3 cellular contexts compared by ENCODE assay signal in genomic region chr19:38657633-38658222, GRCh38.
TF ChIP-seq lines count a peak whose summit lies in the region.

No MANE protein-coding gene starts in this region.

TF ChIP-seq in A549, 52 proteins besides CTCF, POLR2A, EP300 and RAD21 (continues in another document):
- TF ChIP-seq CEBPB (IDR thresholded peaks at IDR 0.05), result peak in 1 of 2 experiments; percentile 63; a peak in 2 of 4 replicates
- no peak for TF ChIP-seq ZFP36 (IDR thresholded peaks at IDR 0.05; ENCODE audit: borderline replicate concordance, partially characterized antibody)
- no peak for TF ChIP-seq CHD2 (IDR thresholded peaks at IDR 0.05; ENCODE audit: low read length, partially characterized antibody)
- peak; percentile 55; the same call in 1 of the 2 replicates for TF ChIP-seq ZNF302 (CRISPR knock-in tag; IDR thresholded peaks at IDR 0.05)
- TF ChIP-seq CBX2 (IDR thresholded peaks at IDR 0.05; ENCODE audit: borderline replicate concordance, low read depth), result no peak
- TF ChIP-seq ZSCAN20 (CRISPR knock-in tag; IDR thresholded peaks at IDR 0.05), result no peak
- no peak for TF ChIP-seq BHLHE40 (IDR thresholded peaks at IDR 0.05; ENCODE audit: low read depth, low read length)
- peak; percentile 60 for TF ChIP-seq GATA3 (IDR thresholded peaks at IDR 0.05; ENCODE audit: borderline replicate concordance)
- TF ChIP-seq FOXS1 (CRISPR knock-in tag; IDR thresholded peaks at IDR 0.05), result 0 out of 2 replicates have a peak, but pooled peaks have one; percentile 13
- TF ChIP-seq HOXB13 (CRISPR knock-in tag; IDR thresholded peaks at IDR 0.05; ENCODE audit: low read depth), result no peak; the same call in none of the 2 replicates
- no peak; a peak in 3 of 5 replicates for TF ChIP-seq JUN (IDR thresholded peaks at IDR 0.05)
- peak; percentile 75 for TF ChIP-seq TP53 (CRISPR knock-in tag; IDR thresholded peaks at IDR 0.05)
- no peak for TF ChIP-seq HDAC2 (IDR thresholded peaks at IDR 0.05)
- TF ChIP-seq MAZ (IDR thresholded peaks at IDR 0.05; ENCODE audit: borderline replicate concordance, low read depth, low read length), result peak; percentile 59; the same call in 1 of the 2 replicates
- peak; percentile 29; the same call in 1 of the 2 replicates for TF ChIP-seq POLR2AphosphoS2 (conservative IDR thresholded peaks at IDR 0.05; ENCODE audit: low read length)
- peak; percentile 61 for TF ChIP-seq RFX5 (IDR thresholded peaks at IDR 0.05)
- TF ChIP-seq USF2 (IDR thresholded peaks at IDR 0.05), result no peak
- TF ChIP-seq TFCP2L1 (CRISPR knock-in tag; IDR thresholded peaks at IDR 0.05), result no peak; the same call in 1 of the 2 replicates
- no peak for TF ChIP-seq ZC3H11A (IDR thresholded peaks at IDR 0.05)
- no peak for TF ChIP-seq PHF8 (IDR thresholded peaks at IDR 0.05; ENCODE audit: borderline replicate concordance, low read depth)
- no peak; the same call in 1 of the 2 replicates for TF ChIP-seq FOSL2 (IDR thresholded peaks at IDR 0.05)
- peak; percentile 96 for TF ChIP-seq FOSL2 (CRISPR knock-in tag; IDR thresholded peaks at IDR 0.05)
- no peak for TF ChIP-seq NFE2L2 (conservative IDR thresholded peaks at IDR 0.05; ENCODE audit: low read length)
- no peak for TF ChIP-seq NR3C1 (IDR thresholded peaks at IDR 0.05)
- no peak for TF ChIP-seq HMGXB4 (CRISPR knock-in tag; IDR thresholded peaks at IDR 0.05; ENCODE audit: borderline replicate concordance)
- peak; percentile 68; the same call in 1 of the 2 replicates for TF ChIP-seq HOXB5 (CRISPR knock-in tag; IDR thresholded peaks at IDR 0.05)
- peak; percentile 23; the same call in 1 of the 2 replicates for TF ChIP-seq HOXA7 (CRISPR knock-in tag; IDR thresholded peaks at IDR 0.05)
- TF ChIP-seq CHD4 (IDR thresholded peaks at IDR 0.05; ENCODE audit: borderline replicate concordance), result no peak
- peak; percentile 78 for TF ChIP-seq MAX (IDR thresholded peaks at IDR 0.05)

TF ChIP-seq in GM12878, 131 proteins besides CTCF, POLR2A, EP300 and RAD21 (continues in another document):
- TF ChIP-seq BCLAF1 (IDR thresholded peaks at IDR 0.05) (no peak), BRCA1 (IDR thresholded peaks at IDR 0.05; ENCODE audit: low read depth, low read length) (no peak), MEF2A (IDR thresholded peaks at IDR 0.05; ENCODE audit: insufficient read depth, low read depth, low read length) (no peak), NFXL1 (IDR thresholded peaks at IDR 0.05; ENCODE audit: borderline replicate concordance) (no peak), BCL11A (IDR thresholded peaks at IDR 0.05; ENCODE audit: low read depth, low read length) (no peak), POLR2AphosphoS2 (IDR thresholded peaks at IDR 0.05; ENCODE audit: low read depth, low read length) (no peak), CEBPB (IDR thresholded peaks at IDR 0.05; ENCODE audit: borderline replicate concordance in 1 of 2, low read depth in 2 of 2, low read length in 2 of 2) (no peak), BCL3 (IDR thresholded peaks at IDR 0.05; ENCODE audit: borderline replicate concordance, insufficient read depth, low read depth, low read length, poor library complexity, severe bottlenecking) (no peak), PML (IDR thresholded peaks at IDR 0.05; ENCODE audit: low read length) (no peak), TCF3 (IDR thresholded peaks at IDR 0.05; ENCODE audit: borderline replicate concordance, insufficient read depth, low read depth, low read length) (no peak), TCF12 (IDR thresholded peaks at IDR 0.05; ENCODE audit: low read depth, low read length) (no peak), SMC3 (IDR thresholded peaks at IDR 0.05; ENCODE audit: borderline replicate concordance, low read length) (no peak), USF2 (IDR thresholded peaks at IDR 0.05; ENCODE audit: borderline replicate concordance, low read depth, low read length) (no peak), CEBPZ (IDR thresholded peaks at IDR 0.05; ENCODE audit: low read depth, low read length) (no peak), ZNF622 (IDR thresholded peaks at IDR 0.05) (no peak), SREBF2 (IDR thresholded peaks at IDR 0.05; ENCODE audit: low read length) (no peak)

TF ChIP-seq in liver, 16 proteins besides CTCF, POLR2A, EP300 and RAD21:
- TF ChIP-seq HNF4G (IDR thresholded peaks at IDR 0.05) (no peak), JUND (IDR thresholded peaks at IDR 0.05) (no peak), FOXA1 (IDR thresholded peaks at IDR 0.05) (no peak), RXRA (IDR thresholded peaks at IDR 0.05) (no peak), HNF4A (conservative IDR thresholded peaks at IDR 0.05) (no peak), MAX (IDR thresholded peaks at IDR 0.05) (no peak), GABPA (IDR thresholded peaks at IDR 0.05 in 1 of 2, conservative IDR thresholded peaks at IDR 0.05 in 1 of 2) (no peak), ATF3 (IDR thresholded peaks at IDR 0.05) (no peak), SP1 (IDR thresholded peaks at IDR 0.05) (no peak), YY1 (IDR thresholded peaks at IDR 0.05) (no peak), TAF1 (conservative IDR thresholded peaks at IDR 0.05) (no peak), ZBTB33 (IDR thresholded peaks at IDR 0.05) (no peak), EGR1 (IDR thresholded peaks at IDR 0.05; ENCODE audit: low read depth in 2 of 2) (no peak), FOXA2 (IDR thresholded peaks at IDR 0.05) (no peak), REST (IDR thresholded peaks at IDR 0.05) (no peak), NR2F2 (IDR thresholded peaks at IDR 0.05) (no peak)
